ENCODE assay signal across 18 cellular contexts in the genomic region with DNA sequence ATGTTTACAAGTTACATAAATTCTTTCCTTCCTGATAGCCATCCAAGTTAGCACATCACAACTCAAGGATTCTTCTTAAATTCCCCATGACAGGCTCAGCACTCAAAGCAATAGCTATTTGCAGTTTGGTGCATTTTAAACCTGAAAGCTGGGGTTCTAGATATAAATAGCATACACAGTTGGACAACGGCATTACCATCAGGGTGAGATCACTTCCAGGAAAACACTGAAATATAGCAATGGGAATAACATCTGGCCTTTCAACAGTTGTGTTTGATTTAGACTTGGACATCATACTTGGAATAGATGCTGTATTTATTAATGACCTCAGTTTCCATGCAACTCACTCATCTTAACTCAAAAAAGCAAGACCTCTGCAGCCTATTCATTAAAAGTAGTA. TPM values are rescaled to one million over a fixed set of nuclear protein-coding genes. Genes with fewer than 3 reads are reported as not detected.
A peak's percentile ranks its signal among the peaks of the same experiment; 100 is the strongest.
DNase-seq lines count a peak whose midpoint lies in the region; ATAC-seq and TF ChIP-seq lines count a peak whose summit lies in the region.
"Had no signal": no experiment of that assay in that cellular context is flagged by ENCODE, and none has a peak within 500 bp of the region (broad histone marks: within the 10 kb centered on the region; RNA-seq: fewer than 3 reads in every experiment).

No MANE protein-coding gene starts in this region.

- no peak overlapping the region for H3K4me3 ChIP-seq in choroid plexus epithelial cell (ENCODE audit: low read depth, low read length)
- H3K4me3 ChIP-seq in hepatocyte = no peak overlapping the region
- no peak overlapping the region for H3K4me3 ChIP-seq in suprapubic skin
- H3K4me3 ChIP-seq: ascending aorta, SJCRH30, tibial nerve had no signal

- no peak overlapping the region for H3K4me2 ChIP-seq in hepatocyte

- H3K4me1 ChIP-seq in hepatocyte (ENCODE audit: insufficient read depth) (peaks cover 8% of the 10 kb centered on the region), suprapubic skin (peaks cover 6% of the 10 kb centered on the region)

- H3K79me2 ChIP-seq in hepatocyte = no peaks in the 10 kb centered on the region

- TF ChIP-seq CTCF in choroid plexus epithelial cell (conservative IDR thresholded peaks at IDR 0.05; ENCODE audit: low read depth, low read length) (no peak), hepatocyte (IDR thresholded peaks at IDR 0.05; ENCODE audit: poor library complexity) (no peak), suprapubic skin (IDR thresholded peaks at IDR 0.05) (no peak)

- no peak overlapping the region for H2AFZ ChIP-seq in hepatocyte

- WGBS in hepatocyte (ENCODE audit: low lambda C conversion rate, missing lambda C conversion rate) = 45% methylated on average over 1 of the region's 1 CpG
- WGBS in suprapubic skin = 68% methylated on average over 1 of the region's 1 CpG

- H3K9me3 ChIP-seq in hepatocyte (ENCODE audit: low read depth) (no peaks in the 10 kb centered on the region), suprapubic skin (no peaks in the 10 kb centered on the region)
- H3K9me3 ChIP-seq: ascending aorta, SJCRH30, tibial nerve had no signal

- DNase-seq in SHP77 (lab: John Stamatoyannopoulos, UW) (peak; percentile 6 to 9), SHP77 treated with DMSO at 0.1 percent for 48 hours (lab: John Stamatoyannopoulos, UW) (no peak), choroid plexus epithelial cell (ENCODE audit: low read depth) (peak; percentile 90), hepatocyte (ENCODE audit: low spot score) (no peak), suprapubic skin (ENCODE audit: low spot score in 2 of 2) (no peak)
- no peak for DNase-seq in stimulated activated naive CD4-positive, alpha-beta T cell treated with Interleukin-2 at 50 U/mL for 16 hours (lab: John Stamatoyannopoulos, UW)
- no peak for DNase-seq in T-helper 2 cell treated with Interferon-gamma antibody and Interleukin-4, amounts not matched to agents 5 μg/mL and 100 μg/mL, for 36 hours (ENCODE audit: low spot score)
- DNase-seq: effector CD4-positive, alpha-beta T cell; glutamatergic neuron; H7; kidney glomerular epithelial cell; NCI-H1092 treated with DMSO at 0.1 percent for 48 hours; posterior cingulate gyrus had no signal

- H4K20me1 ChIP-seq in hepatocyte (ENCODE audit: insufficient read depth, poor library complexity, severe bottlenecking) = no peaks in the 10 kb centered on the region

- no peak overlapping the region for H3K27ac Mint-ChIP-seq in T-helper 2 cell treated with Interferon-gamma antibody and Interleukin-4, amounts not matched to agents 5 μg/mL and 100 μg/mL, for 36 hours
- H3K27ac Mint-ChIP-seq: activated T-helper 2 cell treated with anti-CD3 and anti-CD28 coated beads, Interferon-gamma antibody, Interleukin-2, Interleukin-4, amounts not matched to agents 10 μg/mL and 5 μg/mL and 100 μg/mL, durations not matched to agents 14 hours and 24 hours and 36 hours had no signal

- TF ChIP-seq POLR2A in suprapubic skin (IDR thresholded peaks at IDR 0.05) = no peak

- ATAC-seq in GM18517 (IDR thresholded peaks at IDR 0.05; ENCODE audit: unreplicated experiment) = no peak

- no peaks in the 10 kb centered on the region for H3K4me1 Mint-ChIP-seq in T-helper 2 cell treated with Interferon-gamma antibody and Interleukin-4, amounts not matched to agents 5 μg/mL and 100 μg/mL, for 36 hours (ENCODE audit: low read depth)

- H3K36me3 Mint-ChIP-seq in T-helper 2 cell treated with Interferon-gamma antibody and Interleukin-4, amounts not matched to agents 5 μg/mL and 100 μg/mL, for 36 hours (ENCODE audit: low read depth) = no peaks in the 10 kb centered on the region

- H3K27me3 Mint-ChIP-seq in T-helper 2 cell treated with Interferon-gamma antibody and Interleukin-4, amounts not matched to agents 5 μg/mL and 100 μg/mL, for 36 hours (ENCODE audit: low read depth) = peaks cover 19% of the 10 kb centered on the region

- H3K27me3 ChIP-seq in hepatocyte (no peaks in the 10 kb centered on the region), suprapubic skin (no peaks in the 10 kb centered on the region)
- H3K27me3 ChIP-seq: ascending aorta, SJCRH30, tibial nerve had no signal

- peak overlapping the region; percentile 39 for H3K27ac ChIP-seq in hepatocyte
- H3K27ac ChIP-seq in suprapubic skin = no peak overlapping the region
- H3K27ac ChIP-seq: ascending aorta, SJCRH30, tibial nerve had no signal

- H3K9me2 ChIP-seq in hepatocyte (replicated peaks; ENCODE audit: insufficient read depth) = no peaks in the 10 kb centered on the region

- H3K36me3 ChIP-seq in hepatocyte (replicated peaks; ENCODE audit: insufficient read depth, low read depth) (no peaks in the 10 kb centered on the region), suprapubic skin (no peaks in the 10 kb centered on the region)
- H3K36me3 ChIP-seq: ascending aorta, SJCRH30, tibial nerve had no signal

- H3K9me3 Mint-ChIP-seq in T-helper 2 cell treated with Interferon-gamma antibody and Interleukin-4, amounts not matched to agents 5 μg/mL and 100 μg/mL, for 36 hours = no peaks in the 10 kb centered on the region
- H3K9me3 Mint-ChIP-seq: activated T-helper 2 cell treated with anti-CD3 and anti-CD28 coated beads, Interferon-gamma antibody, Interleukin-2, Interleukin-4, amounts not matched to agents 10 μg/mL and 5 μg/mL and 100 μg/mL, durations not matched to agents 14 hours and 24 hours and 36 hours had no signal

- H3K4me3 Mint-ChIP-seq in T-helper 2 cell treated with Interferon-gamma antibody and Interleukin-4, amounts not matched to agents 5 μg/mL and 100 μg/mL, for 36 hours = no peak overlapping the region

- no peak for TF ChIP-seq EP300 in suprapubic skin (IDR thresholded peaks at IDR 0.05)

RNA-seq across cellular contexts. Expression of a gene that starts 24.7 kb away (rescaled TPM):
- total RNA-seq in hepatocyte (25.0 and 29.6 TPM in 2 replicates), suprapubic skin (not detected)
- polyA plus RNA-seq in hepatocyte = 6.3 and 12.3 TPM in 2 replicates
- total RNA-seq: activated T-helper 2 cell treated with anti-CD3 and anti-CD28 coated beads, Interferon-gamma antibody, Interleukin-2, Interleukin-4, amounts not matched to agents 10 μg/mL and 5 μg/mL and 100 μg/mL, durations not matched to agents 14 hours and 24 hours and 36 hours; ascending aorta; H7; SJCRH30; tibial nerve had no signal

RNA-seq across cellular contexts. Expression of a gene that starts 49.3 kb away (rescaled TPM):
- total RNA-seq in hepatocyte (316 and 401 TPM in 2 replicates), suprapubic skin (100 to 1,000 TPM; 300 to 719 (median 389) TPM)
- polyA plus RNA-seq in hepatocyte = 396 and 509 TPM in 2 replicates
- total RNA-seq: activated T-helper 2 cell treated with anti-CD3 and anti-CD28 coated beads, Interferon-gamma antibody, Interleukin-2, Interleukin-4, amounts not matched to agents 10 μg/mL and 5 μg/mL and 100 μg/mL, durations not matched to agents 14 hours and 24 hours and 36 hours had no signal

Comparison
In these comparisons a context has a peak if more than half of its experiments do, and no peak if none do; other contexts are left out.
1. DNase-seq: peak in SHP77 (2 of 2) and choroid plexus epithelial cell (single experiment); none in SHP77 treated with DMSO at 0.1 percent for 48 hours (single experiment), hepatocyte (single experiment), stimulated activated naive CD4-positive, alpha-beta T cell treated with Interleukin-2 at 50 U/mL for 16 hours (single experiment), suprapubic skin (0 of 2) and T-helper 2 cell treated with Interferon-gamma antibody and Interleukin-4, amounts not matched to agents 5 μg/mL and 100 μg/mL, for 36 hours (single experiment).
2. RNA of a gene that starts 24.7 kb away (total RNA-seq): 25.0 to 29.6 TPM in hepatocyte; not detected in suprapubic skin; every median in the first group is over 10 times any median in the second.